ENCODE assay signal across 38 cellular contexts in genomic region chr7:85213500-85213899, GRCh38. TPM values are rescaled to one million over a fixed set of nuclear protein-coding genes. Genes with fewer than 3 reads are reported as not detected.
"Had no signal": no experiment of that assay in that cellular context is flagged by ENCODE, and none has a peak within 500 bp of the region (broad histone marks: within the 10 kb centered on the region; RNA-seq: fewer than 3 reads in every experiment).

No MANE protein-coding gene starts in this region.

- H3K27ac Mint-ChIP-seq: activated naive CD4-positive, alpha-beta T cell treated with anti-CD3 and anti-CD28 coated beads for 36 hours; activated naive CD4-positive, alpha-beta T cell treated with anti-CD3 and anti-CD28 coated beads, Interleukin-2, amount 10 ng/mL, durations not matched to agents 7 days and 5 days; activated naive CD4-positive, alpha-beta T cell treated with anti-CD3 and anti-CD28 coated beads, Interleukin-2, amount 50 U/mL, for 24 hours; activated naive CD4-positive, alpha-beta T cell treated with anti-CD3 and anti-CD28 coated beads, Interleukin-2, amount 50 U/mL, for 72 hours; activated naive CD8-positive, alpha-beta T cell; activated naive CD8-positive, alpha-beta T cell treated with anti-CD3 and anti-CD28 coated beads for 36 hours; activated naive CD8-positive, alpha-beta T cell treated with anti-CD3 and anti-CD28 coated beads, Interleukin-2, amount 10 ng/mL, durations not matched to agents 7 days and 5 days; activated naive CD8-positive, alpha-beta T cell treated with anti-CD3 and anti-CD28 coated beads, Interleukin-2, amount 50 U/mL, for 24 hours; activated T-cell treated with anti-CD3 and anti-CD28 coated beads, Interleukin-2, amount 50 U/mL, for 24 hours; activated T-cell treated with anti-CD3 and anti-CD28 coated beads, Interleukin-2, amount 50 U/mL, for 72 hours; activated T-helper 1 cell treated with anti-CD3 and anti-CD28 coated beads, Interleukin-12 subunit alpha, Interleukin-12 subunit beta, Interleukin-2, Interleukin-4 antibody, amounts not matched to agents 30 ng/mL and 10 ng/mL and 1 ng/mL, durations not matched to agents 14 hours and 24 hours and 36 hours; activated T-helper 17 cell treated with anti-CD3 and anti-CD28 coated beads, Interleukin-2, amount 50 U/mL, for 72 hours; activated T-helper 2 cell treated with anti-CD3 and anti-CD28 coated beads, Interferon-gamma antibody, Interleukin-2, Interleukin-4, amounts not matched to agents 10 μg/mL and 5 μg/mL and 100 μg/mL, durations not matched to agents 14 hours and 24 hours and 36 hours; brain had no signal

- H3K27me3 Mint-ChIP-seq: activated naive CD4-positive, alpha-beta T cell treated with anti-CD3 and anti-CD28 coated beads, Interleukin-2, amount 10 ng/mL, durations not matched to agents 7 days and 5 days; activated naive CD4-positive, alpha-beta T cell treated with anti-CD3 and anti-CD28 coated beads, Interleukin-2, amount 50 U/mL, for 24 hours; activated naive CD8-positive, alpha-beta T cell; activated naive CD8-positive, alpha-beta T cell treated with anti-CD3 and anti-CD28 coated beads for 36 hours; activated naive CD8-positive, alpha-beta T cell treated with anti-CD3 and anti-CD28 coated beads, Interleukin-2, amount 10 ng/mL, durations not matched to agents 7 days and 5 days; activated naive CD8-positive, alpha-beta T cell treated with anti-CD3 and anti-CD28 coated beads, Interleukin-2, amount 50 U/mL, for 24 hours; activated T-cell treated with anti-CD3 and anti-CD28 coated beads, Interleukin-2, amount 50 U/mL, for 24 hours; activated T-helper 17 cell treated with anti-CD3 and anti-CD28 coated beads, Interleukin-2, amount 50 U/mL, for 72 hours; brain; central memory CD8-positive, alpha-beta T cell had no signal

- H3K9me3 Mint-ChIP-seq: activated naive CD4-positive, alpha-beta T cell treated with anti-CD3 and anti-CD28 coated beads for 36 hours; activated naive CD4-positive, alpha-beta T cell treated with anti-CD3 and anti-CD28 coated beads, Interleukin-2, amount 10 ng/mL, durations not matched to agents 7 days and 5 days; activated naive CD4-positive, alpha-beta T cell treated with anti-CD3 and anti-CD28 coated beads, Interleukin-2, amount 50 U/mL, for 24 hours; activated naive CD4-positive, alpha-beta T cell treated with anti-CD3 and anti-CD28 coated beads, Interleukin-2, amount 50 U/mL, for 72 hours; activated naive CD8-positive, alpha-beta T cell treated with anti-CD3 and anti-CD28 coated beads for 36 hours; activated naive CD8-positive, alpha-beta T cell treated with anti-CD3 and anti-CD28 coated beads, Interleukin-2, amount 10 ng/mL, durations not matched to agents 7 days and 5 days; activated naive CD8-positive, alpha-beta T cell treated with anti-CD3 and anti-CD28 coated beads, Interleukin-2, amount 50 U/mL, for 24 hours; activated T-cell treated with anti-CD3 and anti-CD28 coated beads, Interleukin-2, amount 50 U/mL, for 24 hours; activated T-helper 1 cell treated with anti-CD3 and anti-CD28 coated beads, Interleukin-12 subunit alpha, Interleukin-12 subunit beta, Interleukin-2, Interleukin-4 antibody, amounts not matched to agents 30 ng/mL and 10 ng/mL and 1 ng/mL, durations not matched to agents 14 hours and 24 hours and 36 hours; activated T-helper 17 cell treated with anti-CD3 and anti-CD28 coated beads, Interleukin-2, amount 50 U/mL, for 72 hours; activated T-helper 2 cell treated with anti-CD3 and anti-CD28 coated beads, Interferon-gamma antibody, Interleukin-2, Interleukin-4, amounts not matched to agents 10 μg/mL and 5 μg/mL and 100 μg/mL, durations not matched to agents 14 hours and 24 hours and 36 hours; brain had no signal

- ATAC-seq: activated naive CD4-positive, alpha-beta T cell treated with anti-CD3 and anti-CD28 coated beads, Interleukin-2, amount 50 U/mL, for 72 hours; activated naive CD8-positive, alpha-beta T cell treated with anti-CD3 and anti-CD28 coated beads, Interleukin-2, amount 50 U/mL, for 24 hours; activated T-cell treated with anti-CD3 and anti-CD28 coated beads, Interleukin-2, amount 50 U/mL, for 4 hours; activated T-cell treated with anti-CD3 and anti-CD28 coated beads, Interleukin-2, amount 50 U/mL, for 72 hours; activated T-helper 17 cell treated with anti-CD3 and anti-CD28 coated beads, Interleukin-2, amount 50 U/mL, for 72 hours; body of pancreas had no signal

- H3K36me3 ChIP-seq: adrenal gland, ascending aorta, brain microvascular endothelial cell, breast epithelium, cardiac muscle cell had no signal

- H3K27ac ChIP-seq: adrenal gland, ascending aorta, body of pancreas, brain microvascular endothelial cell, breast epithelium, cardiac muscle cell had no signal

- H3K9me3 ChIP-seq: adrenal gland, ascending aorta, body of pancreas, breast epithelium had no signal

- H3K4me1 Mint-ChIP-seq: activated naive CD4-positive, alpha-beta T cell treated with anti-CD3 and anti-CD28 coated beads, Interleukin-2, amount 10 ng/mL, durations not matched to agents 7 days and 5 days; activated naive CD4-positive, alpha-beta T cell treated with anti-CD3 and anti-CD28 coated beads, Interleukin-2, amount 50 U/mL, for 24 hours; activated naive CD8-positive, alpha-beta T cell treated with anti-CD3 and anti-CD28 coated beads for 36 hours; activated naive CD8-positive, alpha-beta T cell treated with anti-CD3 and anti-CD28 coated beads, Interleukin-2, amount 10 ng/mL, durations not matched to agents 7 days and 5 days; activated naive CD8-positive, alpha-beta T cell treated with anti-CD3 and anti-CD28 coated beads, Interleukin-2, amount 50 U/mL, for 24 hours; activated T-helper 17 cell treated with anti-CD3 and anti-CD28 coated beads, Interleukin-2, amount 50 U/mL, for 72 hours; brain; central memory CD8-positive, alpha-beta T cell had no signal

- H3K4me1 ChIP-seq: adrenal gland, ascending aorta, body of pancreas, breast epithelium had no signal

- H3K36me3 Mint-ChIP-seq: activated naive CD4-positive, alpha-beta T cell treated with anti-CD3 and anti-CD28 coated beads, Interleukin-2, amount 10 ng/mL, durations not matched to agents 7 days and 5 days; activated naive CD4-positive, alpha-beta T cell treated with anti-CD3 and anti-CD28 coated beads, Interleukin-2, amount 50 U/mL, for 24 hours; activated naive CD4-positive, alpha-beta T cell treated with anti-CD3 and anti-CD28 coated beads, Interleukin-2, amount 50 U/mL, for 72 hours; activated naive CD8-positive, alpha-beta T cell; activated naive CD8-positive, alpha-beta T cell treated with anti-CD3 and anti-CD28 coated beads for 36 hours; activated naive CD8-positive, alpha-beta T cell treated with anti-CD3 and anti-CD28 coated beads, Interleukin-2, amount 10 ng/mL, durations not matched to agents 7 days and 5 days; brain had no signal

- H3K4me3 Mint-ChIP-seq: activated naive CD4-positive, alpha-beta T cell treated with anti-CD3 and anti-CD28 coated beads for 36 hours; activated naive CD4-positive, alpha-beta T cell treated with anti-CD3 and anti-CD28 coated beads, Interleukin-2, amount 10 ng/mL, durations not matched to agents 7 days and 5 days; activated naive CD4-positive, alpha-beta T cell treated with anti-CD3 and anti-CD28 coated beads, Interleukin-2, amount 50 U/mL, for 24 hours; activated naive CD8-positive, alpha-beta T cell; activated naive CD8-positive, alpha-beta T cell treated with anti-CD3 and anti-CD28 coated beads for 36 hours; activated naive CD8-positive, alpha-beta T cell treated with anti-CD3 and anti-CD28 coated beads, Interleukin-2, amount 10 ng/mL, durations not matched to agents 7 days and 5 days; activated naive CD8-positive, alpha-beta T cell treated with anti-CD3 and anti-CD28 coated beads, Interleukin-2, amount 50 U/mL, for 24 hours; activated T-cell treated with anti-CD3 and anti-CD28 coated beads, Interleukin-2, amount 50 U/mL, for 24 hours; activated T-cell treated with anti-CD3 and anti-CD28 coated beads, Interleukin-2, amount 50 U/mL, for 4 hours; activated T-cell treated with anti-CD3 and anti-CD28 coated beads, Interleukin-2, amount 50 U/mL, for 72 hours; activated T-helper 1 cell treated with anti-CD3 and anti-CD28 coated beads, Interleukin-12 subunit alpha, Interleukin-12 subunit beta, Interleukin-2, Interleukin-4 antibody, amounts not matched to agents 30 ng/mL and 10 ng/mL and 1 ng/mL, durations not matched to agents 14 hours and 24 hours and 36 hours; activated T-helper 17 cell treated with anti-CD3 and anti-CD28 coated beads, Interleukin-2, amount 50 U/mL, for 72 hours; brain; central memory CD8-positive, alpha-beta T cell had no signal

- H3K4me3 ChIP-seq: adrenal gland, ascending aorta, body of pancreas, breast epithelium, cardiac muscle cell had no signal

- H3K27me3 ChIP-seq: adrenal gland, ascending aorta, body of pancreas, brain microvascular endothelial cell, breast epithelium, cardiac muscle cell had no signal

- DNase-seq: activated effector memory CD4-positive, alpha-beta T cell treated with anti-CD3 and anti-CD28 coated beads, Interleukin-2, amount 50 U/mL, for 16 hours; activated effector memory CD4-positive, alpha-beta T cell treated with Interleukin-2 at 50 U/mL for 16 hours; activated gamma-delta T cell; activated gamma-delta T cell treated with Interleukin-2 at 50 U/mL for 16 hours; activated naive CD4-positive, alpha-beta T cell; activated naive CD4-positive, alpha-beta T cell treated with anti-CD3 and anti-CD28 coated beads for 36 hours; activated naive CD4-positive, alpha-beta T cell treated with anti-CD3 and anti-CD28 coated beads, Interleukin-2, amount 10 ng/mL, durations not matched to agents 7 days and 5 days; activated naive CD4-positive, alpha-beta T cell treated with anti-CD3 and anti-CD28 coated beads, Interleukin-2, amount 50 U/mL, for 16 hours; activated naive CD4-positive, alpha-beta T cell treated with Interleukin-2 at 50 U/mL for 16 hours; activated naive CD8-positive, alpha-beta T cell treated with anti-CD3 and anti-CD28 coated beads for 36 hours; activated naive CD8-positive, alpha-beta T cell treated with anti-CD3 and anti-CD28 coated beads, Interleukin-2, amount 10 ng/mL, durations not matched to agents 7 days and 5 days; activated naive CD8-positive, alpha-beta T cell treated with anti-CD3 and anti-CD28 coated beads, Interleukin-2, amount 50 U/mL, for 24 hours; activated T-cell treated with anti-CD3 and anti-CD28 coated beads, Interleukin-2, amount 50 U/mL, for 1 hour; activated T-cell treated with anti-CD3 and anti-CD28 coated beads, Interleukin-2, amount 50 U/mL, for 24 hours; activated T-cell treated with anti-CD3 and anti-CD28 coated beads, Interleukin-2, amount 50 U/mL, for 4 hours; activated T-cell treated with anti-CD3 and anti-CD28 coated beads, Interleukin-2, amount 50 U/mL, for 48 hours; activated T-cell treated with anti-CD3 and anti-CD28 coated beads, Interleukin-2, amount 50 U/mL, for 72 hours; adrenal gland; amniotic stem cell; amygdala; anterior cingulate cortex; aorta; body of pancreas; brain microvascular endothelial cell; caudate nucleus; central memory CD4-positive, alpha-beta T cell; cerebellar nuclear complex had no signal

RNA-seq across cellular contexts. Expression of gene SEMA3D, which starts 26.6 kb away (rescaled TPM):
- total RNA-seq: activated naive CD4-positive, alpha-beta T cell treated with anti-CD3 and anti-CD28 coated beads for 36 hours; activated naive CD4-positive, alpha-beta T cell treated with anti-CD3 and anti-CD28 coated beads, Interleukin-2, amount 50 U/mL, for 72 hours; activated naive CD8-positive, alpha-beta T cell treated with anti-CD3 and anti-CD28 coated beads for 36 hours; activated naive CD8-positive, alpha-beta T cell treated with anti-CD3 and anti-CD28 coated beads, Interleukin-2, amount 10 ng/mL, durations not matched to agents 7 days and 5 days; activated T-helper 17 cell treated with anti-CD3 and anti-CD28 coated beads, Interleukin-2, amount 50 U/mL, for 72 hours had no signal
